ENCODE assay signal across 20 cellular contexts in genomic region chr11:112539165-112539564, GRCh38.
DNase-seq lines count a peak whose midpoint lies in the region; ATAC-seq, FAIRE-seq and TF ChIP-seq lines count a peak whose summit lies in the region.
"Had no signal": no experiment of that assay in that cellular context is flagged by ENCODE, and none has a peak within 500 bp of the region (broad histone marks: within the 10 kb centered on the region; RNA-seq: fewer than 3 reads in every experiment).

No MANE protein-coding gene starts in this region.

- H3K36me3 ChIP-seq in GM23338 (ENCODE audit: insufficient read depth): peaks cover 3% of the 10 kb centered on the region; the same call in 1 of the 2 replicates
- no peaks in the 10 kb centered on the region for H3K36me3 ChIP-seq in PC-9 (ENCODE audit: low read depth)
- H3K36me3 ChIP-seq in thoracic aorta: no peaks in the 10 kb centered on the region
- H3K36me3 ChIP-seq: BE2C had no signal

- peaks cover 18% of the 10 kb centered on the region for H3K36me3 Mint-ChIP-seq in GM23338 (ENCODE audit: low read depth)

- no peaks in the 10 kb centered on the region for H3F3A ChIP-seq in GM23338 (replicated peaks; ENCODE audit: low read depth)
- H3F3A ChIP-seq in PC-9 (ENCODE audit: insufficient read depth, low read depth): peaks cover 21% of the 10 kb centered on the region

- intact Hi-C loops in PC-9 (cut with micrococcal nuclease; ENCODE audit: unreplicated experiment): no loop called here

- no peak overlapping the region for H3K27ac Mint-ChIP-seq in GM23338
- H3K27ac Mint-ChIP-seq: CD4-positive, alpha-beta T cell had no signal

- H3K4me1 ChIP-seq in GM23338 (ENCODE audit: insufficient read depth): peaks cover 11% of the 10 kb centered on the region; the same call in 1 of the 2 replicates
- H3K4me1 ChIP-seq in PC-9 (replicated peaks; ENCODE audit: insufficient read depth): peaks cover 48% of the 10 kb centered on the region
- H3K4me1 ChIP-seq in thoracic aorta (ENCODE audit: control insufficient read depth in 1 of 2, low read depth in 2 of 2): peaks cover 0 to 17% of the 10 kb centered on the region in 2 donors
- H3K4me1 ChIP-seq: BE2C had no signal

- H2AFZ ChIP-seq in GM23338: peak overlapping the region; percentile 43; the same call in 1 of the 2 replicates
- no peak overlapping the region for H2AFZ ChIP-seq in PC-9
- H2AFZ ChIP-seq: GM23248 had no signal

- no peak for FAIRE-seq in GM12891 (lab: Jason Lieb, UNC)
- FAIRE-seq: A204.1, D721Med, H54, K562 had no signal

- H3K4me1 Mint-ChIP-seq in GM23338: no peaks in the 10 kb centered on the region; the same call in 2 of the 3 replicates

- peaks cover 16% of the 10 kb centered on the region for H3K9me3 Mint-ChIP-seq in GM23338
- H3K9me3 Mint-ChIP-seq: CD4-positive, alpha-beta T cell had no signal

- no peak overlapping the region for H3K4me2 ChIP-seq in GM23338
- H3K4me2 ChIP-seq in PC-9: peak overlapping the region; percentile 56

- TF ChIP-seq CTCF in GM23338 (conservative IDR thresholded peaks at IDR 0.05; ENCODE audit: low read depth in 2 of 2): no peak
- TF ChIP-seq CTCF in PC-9 (conservative IDR thresholded peaks at IDR 0.05): no peak
- TF ChIP-seq CTCF in thoracic aorta (IDR thresholded peaks at IDR 0.05): no peak

- H4K20me1 ChIP-seq in GM23338 (replicated peaks; ENCODE audit: insufficient read depth) (no peaks in the 10 kb centered on the region), PC-9 (ENCODE audit: insufficient read depth) (no peaks in the 10 kb centered on the region)

- no peak overlapping the region for H3K4me3 Mint-ChIP-seq in GM23338

- POLR2A ChIA-PET in PC-9 (lab: Charles Lee; ENCODE audit: unreplicated experiment): no interaction called here

- no peak overlapping the region for H3K27ac ChIP-seq in GM23338 (ENCODE audit: low read depth)
- no peak overlapping the region for H3K27ac ChIP-seq in PC-9
- no peak overlapping the region for H3K27ac ChIP-seq in thoracic aorta
- H3K27ac ChIP-seq: C4-2B, GM23248 had no signal

- TF ChIP-seq POLR2A in GM12891 (IDR thresholded peaks at IDR 0.05; ENCODE audit: low read depth, low read length): no peak

- CTCF ChIA-PET in PC-9 (lab: Charles Lee): no interaction called here

- no peaks in the 10 kb centered on the region for H3K27me3 ChIP-seq in GM23338 (ENCODE audit: insufficient read depth)
- H3K27me3 ChIP-seq in PC-9 (ENCODE audit: insufficient read depth, low read depth): no peaks in the 10 kb centered on the region
- H3K27me3 ChIP-seq in thoracic aorta (replicated peaks; ENCODE audit: insufficient read depth): no peaks in the 10 kb centered on the region
- H3K27me3 ChIP-seq: BE2C had no signal

- H3K27me3 Mint-ChIP-seq in GM23338 (ENCODE audit: insufficient read depth, low read depth, poor library complexity): no peaks in the 10 kb centered on the region

- H3K4me3 ChIP-seq in GM23338 (no peak overlapping the region), PC-9 (no peak overlapping the region), thoracic aorta (peak overlapping the region; percentile 25)
- H3K4me3 ChIP-seq: GM23248, K562 had no signal

- DNase-seq in GM23338 (ENCODE audit: low spot score) (no peak), PC-9 (no peak), myocyte (ENCODE audit: low read depth) (peak; percentile 81), thoracic aorta (ENCODE audit: low spot score) (no peak), NCI-H1092 (lab: John Stamatoyannopoulos, UW) (no peak), GM12891 (ENCODE audit: insufficient read length, low spot score) (no peak)
- DNase-seq: ACHN; BE2C; Caco-2; CD4-positive, alpha-beta T cell; GDM1; GM23248; HCEC 1CT; IMR-90 had no signal

- no TSS peak for BruUV-seq in PC-9 (replicated peaks; lab: Mats Ljungman, UMichigan)

- H3K9me2 ChIP-seq in GM23338 (ENCODE audit: insufficient read depth): peaks cover 11% of the 10 kb centered on the region
- no peaks in the 10 kb centered on the region for H3K9me2 ChIP-seq in PC-9 (ENCODE audit: insufficient read depth)

- no peaks in the 10 kb centered on the region for H3K9me3 ChIP-seq in PC-9 (ENCODE audit: insufficient read depth, low read depth)
- no peaks in the 10 kb centered on the region for H3K9me3 ChIP-seq in thoracic aorta
- H3K9me3 ChIP-seq: BE2C, Caco-2 had no signal

- ATAC-seq in GM23338 (no peak), thoracic aorta (ENCODE audit: insufficient number of reproducible peaks, low FRiP score, low read depth) (no peak), GM19467 (IDR thresholded peaks at IDR 0.05; ENCODE audit: unreplicated experiment) (no peak)
- ATAC-seq: K562 had no signal

- H3K79me2 ChIP-seq in GM23338 (replicated peaks; ENCODE audit: insufficient read depth): no peaks in the 10 kb centered on the region
- H3K79me2 ChIP-seq in PC-9 (ENCODE audit: low read depth): no peaks in the 10 kb centered on the region

TF ChIP-seq in GM23338, 12 proteins besides CTCF, POLR2A, EP300 and RAD21:
- no peak for TF ChIP-seq ZNF331 (CRISPR knock-in tag; IDR thresholded peaks at IDR 0.05; ENCODE audit: low read depth)

TF ChIP-seq in GM12891, 5 proteins besides CTCF, POLR2A, EP300 and RAD21:
- TF ChIP-seq SPI1 (IDR thresholded peaks at IDR 0.05; ENCODE audit: low read depth, low read length) (no peak), POU2F2 (IDR thresholded peaks at IDR 0.05; ENCODE audit: low read depth, low read length) (no peak), TAF1 (IDR thresholded peaks at IDR 0.05; ENCODE audit: low read depth, low read length) (no peak), POLR2AphosphoS5 (IDR thresholded peaks at IDR 0.05; ENCODE audit: low read depth, low read length) (no peak), PAX5 (IDR thresholded peaks at IDR 0.05; ENCODE audit: insufficient read depth, low read length, severe bottlenecking) (no peak)
TF ChIP-seq in GM12891: peak in this region for 0.
